Comparison of ENCODE assay signal across 1 cellular context in genomic region chr2:42602937-42603219, GRCh38.
TF ChIP-seq lines count a peak whose summit lies in the region.

No MANE protein-coding gene starts in this region.

TF ChIP-seq in GM23338, 12 proteins besides CTCF, POLR2A, EP300 and RAD21 (continued from another document):
- no peak for TF ChIP-seq EZH2 (IDR thresholded peaks at IDR 0.05; ENCODE audit: low read depth, unreplicated experiment)
- TF ChIP-seq CREB1 (CRISPR knock-in tag; IDR thresholded peaks at IDR 0.05; ENCODE audit: low read depth): no peak
- TF ChIP-seq JUNB (IDR thresholded peaks at IDR 0.05; ENCODE audit: unreplicated experiment): no peak
- TF ChIP-seq ZNF331 (CRISPR knock-in tag; IDR thresholded peaks at IDR 0.05; ENCODE audit: low read depth): no peak
- no peak for TF ChIP-seq POLR2AphosphoS5 (IDR thresholded peaks at IDR 0.05; ENCODE audit: low read depth)
- no peak for TF ChIP-seq EZH2phosphoT487 (IDR thresholded peaks at IDR 0.05; ENCODE audit: unreplicated experiment)
- no peak for TF ChIP-seq ETS1 (IDR thresholded peaks at IDR 0.05)
- TF ChIP-seq ZNF114 (CRISPR knock-in tag; IDR thresholded peaks at IDR 0.05): no peak
- no peak for TF ChIP-seq STAT1 (IDR thresholded peaks at IDR 0.05; ENCODE audit: unreplicated experiment)
- TF ChIP-seq REST (IDR thresholded peaks at IDR 0.05; ENCODE audit: unreplicated experiment): no peak
